ENCODE assay signal across 21 cellular contexts in genomic region chr3:196408565-196409300, GRCh38. TPM values are rescaled to one million over a fixed set of nuclear protein-coding genes. Genes with fewer than 3 reads are reported as not detected.
DNase-seq lines count a peak whose midpoint lies in the region; ATAC-seq, FAIRE-seq and TF ChIP-seq lines count a peak whose summit lies in the region.
"Had no signal": no experiment of that assay in that cellular context is flagged by ENCODE, and none has a peak within 500 bp of the region (broad histone marks: within the 10 kb centered on the region; RNA-seq: fewer than 3 reads in every experiment).

No MANE protein-coding gene starts in this region.

- H2BK15ac ChIP-seq in H1 (ENCODE audit: low read length), result no peak overlapping the region

- CTCF ChIA-PET in HepG2 (lab: Yijun Ruan, JAX; ENCODE audit: low intra/inter-chr PET ratio, low total read pairs) (no interaction called here), PC-9 (lab: Charles Lee) (interaction anchor here (0.7 kb wide), 1 partner anchor 49 kb away, joined by 4 read pairs; no protein-coding TSS in a partner anchor), H1 (lab: Charles Lee; ENCODE audit: partially characterized antibody) (interaction anchor here (0.9 to 1.5 kb wide), 2 partner anchors 18 to 145 kb away, joined by 3 to 4 read pairs; no protein-coding TSS in a partner anchor)

- peaks cover 4% of the 10 kb centered on the region; the same call in 1 of the 2 replicates for H3K79me1 ChIP-seq in H1 (ENCODE audit: low read depth, low read length)

- no TSS peak for BruUV-seq in HepG2 (replicated peaks; lab: Mats Ljungman, UMichigan)
- BruUV-seq in PC-9 (replicated peaks; lab: Mats Ljungman, UMichigan), result no TSS peak

- H4K20me1 ChIP-seq in HepG2 (ENCODE audit: insufficient read depth, low read length), result peaks cover 25% of the 10 kb centered on the region
- H4K20me1 ChIP-seq in PC-9 (ENCODE audit: insufficient read depth), result peaks cover 34% of the 10 kb centered on the region
- peaks cover 0 to 5% of the 10 kb centered on the region in 2 experiments for H4K20me1 ChIP-seq in H1 (replicated peaks in 1 of 2; ENCODE audit: control insufficient read depth in 1 of 2, insufficient read depth in 2 of 2, low read length in 2 of 2)

- intact Hi-C loops in HepG2 (cut with micrococcal nuclease; ENCODE audit: unreplicated experiment), result no loop called here
- intact Hi-C loops in right lobe of liver (cut with DNase I), result no loop called here
- intact Hi-C loops in PC-9 (cut with micrococcal nuclease; ENCODE audit: unreplicated experiment), result loop anchor here (5.0 kb wide), 1 partner anchor 41 kb away; no protein-coding TSS in a partner anchor

- H2BK12ac ChIP-seq in H1 (ENCODE audit: low read depth, low read length), result no peak overlapping the region

- no peaks in the 10 kb centered on the region for H3K4me1 ChIP-seq in HepG2 (ENCODE audit: insufficient read depth, low read length)
- no peaks in the 10 kb centered on the region for H3K4me1 ChIP-seq in right lobe of liver
- H3K4me1 ChIP-seq in PC-9 (replicated peaks; ENCODE audit: insufficient read depth), result no peaks in the 10 kb centered on the region
- H3K4me1 ChIP-seq in H1 (replicated peaks in 1 of 4; ENCODE audit: control insufficient read depth in 3 of 4, insufficient read depth in 4 of 4, low read length in 3 of 4), result peaks cover 0 to 3% (median 0%) of the 10 kb centered on the region in 4 experiments; a peak in 1 of 7 replicates
- peaks cover 0 to 12% (median 2%) of the 10 kb centered on the region in 4 donors for H3K4me1 ChIP-seq in upper lobe of left lung

- no peak overlapping the region for H4K91ac ChIP-seq in H1 (replicated peaks; ENCODE audit: insufficient read length, low read length)

- H3K23ac ChIP-seq in H1 (ENCODE audit: insufficient read length), result no peak overlapping the region

- H3K9me2 ChIP-seq in PC-9 (ENCODE audit: insufficient read depth), result no peaks in the 10 kb centered on the region

- TF ChIP-seq POLR2A in HepG2 (IDR thresholded peaks at IDR 0.05; ENCODE audit: insufficient read depth in 1 of 2, low read depth in 2 of 2, low read length in 2 of 2) (no peak), right lobe of liver (IDR thresholded peaks at IDR 0.05) (no peak), H1 (IDR thresholded peaks at IDR 0.05; ENCODE audit: control extremely low read depth in 1 of 2, low read depth in 2 of 2, low read length in 2 of 2) (no peak), upper lobe of left lung (IDR thresholded peaks at IDR 0.05) (no peak)

- no peak overlapping the region for H2AK5ac ChIP-seq in H1 (ENCODE audit: low read depth, low read length)

- H3K56ac ChIP-seq in H1 (replicated peaks; ENCODE audit: insufficient read length, low read depth, low read length), result no peak overlapping the region

- H4K5ac ChIP-seq in H1 (ENCODE audit: insufficient read length, low read depth, low read length), result no peak overlapping the region

- no peaks in the 10 kb centered on the region for H3K27me3 ChIP-seq in HepG2 (ENCODE audit: control insufficient read depth in 1 of 2, insufficient read depth in 2 of 2, low read length in 2 of 2)
- H3K27me3 ChIP-seq in right lobe of liver, result no peaks in the 10 kb centered on the region
- no peaks in the 10 kb centered on the region for H3K27me3 ChIP-seq in PC-9 (ENCODE audit: insufficient read depth, low read depth)
- H3K27me3 ChIP-seq in H1 (replicated peaks in 1 of 4; ENCODE audit: control insufficient read depth in 3 of 4, extremely low read depth in 1 of 4, insufficient read depth in 3 of 4, low read length in 3 of 4), result no peaks in the 10 kb centered on the region
- no peaks in the 10 kb centered on the region for H3K27me3 ChIP-seq in upper lobe of left lung

- H3K9ac ChIP-seq in HepG2 (ENCODE audit: insufficient read depth, low read depth, low read length), result no peak overlapping the region
- no peak overlapping the region for H3K9ac ChIP-seq in H1 (replicated peaks in 1 of 4; ENCODE audit: extremely low read depth in 1 of 4, low read depth in 3 of 4, low read length in 3 of 4)
- H3K9ac ChIP-seq: KMS-11 had no signal

- no peak overlapping the region for H2BK120ac ChIP-seq in H1 (replicated peaks; ENCODE audit: low read depth, low read length)

- no peak overlapping the region for H2BK5ac ChIP-seq in H1 (ENCODE audit: low read depth, low read length)

- H3K27ac ChIP-seq in HepG2 (ENCODE audit: extremely low read length, insufficient read depth, low read length) (no peak overlapping the region), right lobe of liver (no peak overlapping the region), PC-9 (peak overlapping the region; percentile 17; the same call in 1 of the 2 replicates), H1 (ENCODE audit: low read depth, low read length) (no peak overlapping the region), upper lobe of left lung (no peak overlapping the region)
- H3K27ac ChIP-seq: A549, KMS-11 had no signal

- H3K4me3 ChIP-seq in HepG2 (replicated peaks in 1 of 3; ENCODE audit: insufficient read depth in 1 of 3, low read depth in 2 of 3, low read length in 3 of 3), result no peak overlapping the region
- no peak overlapping the region for H3K4me3 ChIP-seq in right lobe of liver
- H3K4me3 ChIP-seq in PC-9, result no peak overlapping the region
- H3K4me3 ChIP-seq in H1 (ENCODE audit: extremely low read depth in 1 of 4, insufficient read depth in 2 of 4, low read depth in 3 of 4, low read length in 4 of 4), result no peak overlapping the region
- H3K4me3 ChIP-seq in upper lobe of left lung, result no peak overlapping the region
- H3K4me3 ChIP-seq: A549 had no signal

- in situ Hi-C loops in HepG2 (cut with HindIII; ENCODE audit: extremely low pct_ligation_motif_present, low pct_unique_long_range_greater_than_20kb), result no loop called here

- no peak overlapping the region for H2BK20ac ChIP-seq in H1 (ENCODE audit: low read length)

- peaks cover 21% of the 10 kb centered on the region; the same call in 1 of the 2 replicates for H3F3A ChIP-seq in PC-9 (ENCODE audit: insufficient read depth, low read depth)

- no peak overlapping the region for H3K4ac ChIP-seq in H1 (replicated peaks; ENCODE audit: insufficient read length, low read depth, low read length)

- H3K4me2 ChIP-seq in HepG2 (ENCODE audit: low read depth, low read length) (no peak overlapping the region), PC-9 (no peak overlapping the region), H1 (ENCODE audit: insufficient read depth in 1 of 2, low read depth in 2 of 2, low read length in 2 of 2) (no peak overlapping the region)
- H3K4me2 ChIP-seq: A549, KMS-11 had no signal

- POLR2A ChIA-PET in HepG2 (lab: Yijun Ruan, JAX) (no interaction called here), PC-9 (lab: Charles Lee; ENCODE audit: unreplicated experiment) (no interaction called here), H1 (lab: Charles Lee; ENCODE audit: partially characterized antibody) (interaction anchor here (0.7 kb wide), 1 partner anchor 91 kb away, joined by 3 read pairs; the partner anchor contains the start of gene DYNLT2B)

- DNase-seq in HepG2 (ENCODE audit: low spot score), result no peak
- no peak for DNase-seq in right lobe of liver
- DNase-seq in PC-9, result no peak
- DNase-seq in H1 (ENCODE audit: low read depth in 1 of 2, low spot score in 2 of 2), result no peak
- no peak for DNase-seq in activated gamma-delta T cell (lab: John Stamatoyannopoulos, UW)
- no peak for DNase-seq in upper lobe of left lung
- DNase-seq in ecto neural progenitor cell (ENCODE audit: low spot score), result no peak
- DNase-seq: DMS53, EL, GF-D8, H7, NCI-H1105, NCI-H146, NCI-H2029, NCI-H226, NCI-H510A treated with DMSO at 0.1 percent for 48 hours, NCI-H748 treated with DMSO at 0.1 percent for 48 hours, Right ventricle myocardium superior had no signal

- ATAC-seq in HepG2 (no peak), right lobe of liver (no peak), upper lobe of left lung (ENCODE audit: low FRiP score in 2 of 2) (no peak)
- ATAC-seq: A549 had no signal

- no peak for TF ChIP-seq EP300 in HepG2 (IDR thresholded peaks at IDR 0.05; ENCODE audit: low read depth in 2 of 2, low read length in 2 of 2)
- TF ChIP-seq EP300 in HepG2 (CRISPR knock-in tag; IDR thresholded peaks at IDR 0.05; ENCODE audit: borderline replicate concordance), result no peak
- no peak for TF ChIP-seq EP300 in H1 (IDR thresholded peaks at IDR 0.05; ENCODE audit: borderline replicate concordance in 1 of 2, low read depth in 2 of 2, low read length in 2 of 2)
- no peak for TF ChIP-seq EP300 in upper lobe of left lung (IDR thresholded peaks at IDR 0.05)

- H3K36me3 ChIP-seq in HepG2 (replicated peaks in 1 of 2; ENCODE audit: control insufficient read depth in 1 of 2, insufficient read depth in 2 of 2, low read length in 2 of 2) (peaks cover 3 to 19% of the 10 kb centered on the region in 2 experiments; a peak in 3 of 5 replicates), right lobe of liver (no peaks in the 10 kb centered on the region), PC-9 (ENCODE audit: low read depth) (peaks cover 19% of the 10 kb centered on the region; the same call in 1 of the 2 replicates), H1 (ENCODE audit: control insufficient read depth in 2 of 4, insufficient read depth in 4 of 4, low read length in 3 of 4) (peaks cover 2 to 22% (median 3%) of the 10 kb centered on the region in 4 experiments; a peak in 4 of 8 replicates), upper lobe of left lung (peaks cover 0 to 23% (median 5%) of the 10 kb centered on the region in 4 donors)

- TF ChIP-seq RAD21 in HepG2 (CRISPR knock-in tag; IDR thresholded peaks at IDR 0.05), result no peak
- no peak for TF ChIP-seq RAD21 in H1 (IDR thresholded peaks at IDR 0.05 in 1 of 2, conservative IDR thresholded peaks at IDR 0.05 in 1 of 2; ENCODE audit: low read depth in 2 of 2, low read length in 2 of 2)

- 95% methylated on average over 4 of the region's 4 CpGs for WGBS in HepG2 (ENCODE audit: low lambda C conversion rate)
- WGBS in right lobe of liver (ENCODE audit: insufficient coverage, low coverage, low lambda C conversion rate, missing lambda C conversion rate), result 94% methylated on average over 4 of the region's 4 CpGs
- WGBS in H1 (ENCODE audit: extremely low coverage in 1 of 2, insufficient coverage in 1 of 2, insufficient read length in 1 of 2, insufficient replicate concordance in 2 of 2, low coverage in 1 of 2, low lambda C conversion rate in 2 of 2, missing lambda C conversion rate in 1 of 2), 2 experiments, result 90% methylated on average over 4 of the region's 4 CpGs; no CpG with 5 or more reads in 1 of the 2 experiments
- 96 to 98% methylated on average over 4 of the region's 4 CpGs for WGBS in upper lobe of left lung, 2 donors

- H3K79me2 ChIP-seq in HepG2 (ENCODE audit: insufficient read depth, low read length) (peaks cover 61% of the 10 kb centered on the region), PC-9 (ENCODE audit: low read depth) (peaks cover 76% of the 10 kb centered on the region), H1 (ENCODE audit: control insufficient read depth in 1 of 2, insufficient read depth in 2 of 2, low read length in 2 of 2) (peaks cover 9 to 80% of the 10 kb centered on the region in 2 experiments)

- no peak for FAIRE-seq in HepG2 (lab: Jason Lieb, UNC)
- FAIRE-seq in H1 (lab: Jason Lieb, UNC), result no peak
- FAIRE-seq: A549, D721Med had no signal

- TF ChIP-seq CTCF in HepG2 (CRISPR knock-in tag; IDR thresholded peaks at IDR 0.05) (no peak), right lobe of liver (IDR thresholded peaks at IDR 0.05) (no peak), PC-9 (conservative IDR thresholded peaks at IDR 0.05) (no peak), H1 (IDR thresholded peaks at IDR 0.05; ENCODE audit: control extremely low read depth in 1 of 3, insufficient read depth in 1 of 3, low read depth in 1 of 3, low read length in 3 of 3) (no peak), upper lobe of left lung (IDR thresholded peaks at IDR 0.05) (no peak)

- H2AFZ ChIP-seq in HepG2 (ENCODE audit: low read length) (no peak overlapping the region), PC-9 (no peak overlapping the region), H1 (ENCODE audit: low read length) (no peak overlapping the region)

- H4K8ac ChIP-seq in H1 (ENCODE audit: extremely low read depth, insufficient read depth, low read length), result no peak overlapping the region

- no peaks in the 10 kb centered on the region for H3K23me2 ChIP-seq in H1 (ENCODE audit: low read depth, low read length)

- no peak overlapping the region for H3K18ac ChIP-seq in H1 (ENCODE audit: extremely low read depth, low read length)

- no peak overlapping the region for H3K14ac ChIP-seq in H1 (ENCODE audit: insufficient read length)

- H3K9me3 ChIP-seq in HepG2 (ENCODE audit: low read length) (no peaks in the 10 kb centered on the region), right lobe of liver (peaks cover 0 to 2% (median 0%) of the 10 kb centered on the region in 4 donors), PC-9 (ENCODE audit: insufficient read depth, low read depth) (no peaks in the 10 kb centered on the region), H1 (ENCODE audit: insufficient read depth in 2 of 2, low read depth in 1 of 2, low read length in 1 of 2) (peaks cover 7% of the 10 kb centered on the region in 2 experiments; a peak in 3 of 4 replicates), upper lobe of left lung (no peaks in the 10 kb centered on the region)
- H3K9me3 ChIP-seq: A549 had no signal

RNA-seq across cellular contexts. Expression of gene UBXN7, which starts 23.5 kb away (rescaled TPM):
- total RNA-seq in HepG2 (2016; rRNA removed; fragmentation: Illumina TruSeq; extraction: Trizol) (12.5 and 21.5 TPM in 2 replicates), right lobe of liver (10 to 100 TPM in 4 of 6 experiments, 1 to 10 TPM in 2; 4.9 to 22.3 (median 19.1) TPM), PC-9 (2021) (68.6 and 125 TPM in 2 replicates), upper lobe of left lung (10 to 100 TPM in 5 of 6 donors, 1 to 10 TPM in 1; 8.7 to 45.5 (median 28.2) TPM)
- total RNA-seq in HepG2 (2016; cell fraction: cytosol; rRNA removed; fragmentation: Illumina TruSeq; extraction: Trizol; ENCODE audit: low read depth), result 7.9 and 8.5 TPM in 2 replicates
- 12.0 and 17.6 TPM in 2 replicates for total RNA-seq in HepG2 (2016; cell fraction: insoluble cytoplasmic fraction; rRNA removed; fragmentation: Illumina TruSeq; extraction: Trizol)
- total RNA-seq in HepG2 (2016; cell fraction: membrane; rRNA removed; fragmentation: Illumina TruSeq; extraction: Trizol), result 4.6 and 6.2 TPM in 2 replicates
- total RNA-seq in HepG2 (2016; cell fraction: nucleus; rRNA removed; fragmentation: Illumina TruSeq; extraction: Trizol), result 11.4 and 12.5 TPM in 2 replicates
- polyA plus RNA-seq in HepG2 (2011; rRNA removed) (11.6 and 15.9 TPM in 2 replicates), H1 (2011; rRNA removed) (16.4 and 18.5 TPM in 2 replicates)
- polyA plus RNA-seq in HepG2 (2011; cell fraction: cytosol; rRNA removed), result 8.8 and 13.7 TPM in 2 replicates
- polyA plus RNA-seq in HepG2 (2011; cell fraction: nucleus; rRNA removed), result 9.3 and 13.8 TPM in 2 replicates
- 16.8 and 19.2 TPM in 2 replicates for polyA plus RNA-seq in HepG2 (2012)
- 0.50 and 0.54 TPM in 2 replicates for polyA plus RNA-seq in HepG2 (2016; cell fraction: cytosol; fragmentation: Illumina TruSeq; extraction: Trizol; ENCODE audit: low read depth)
- polyA plus RNA-seq in HepG2 (2016; cell fraction: insoluble cytoplasmic fraction; fragmentation: Illumina TruSeq; extraction: Trizol; ENCODE audit: low read depth), result 11.0 and 11.2 TPM in 2 replicates
- polyA plus RNA-seq in HepG2 (2016; cell fraction: membrane; fragmentation: Illumina TruSeq; extraction: Trizol; ENCODE audit: low read depth), result 1.5 and 1.6 TPM in 2 replicates
- 12.3 and 12.4 TPM in 2 replicates for polyA plus RNA-seq in HepG2 (2016; cell fraction: nucleus; fragmentation: Illumina TruSeq; extraction: Trizol; ENCODE audit: insufficient read depth, low read depth)
- 16.5 and 28.7 TPM in 2 replicates for polyA minus RNA-seq in HepG2 (2011; rRNA and poly(A)+ RNA removed; ENCODE audit: low replicate concordance)
- polyA minus RNA-seq in HepG2 (2011; cell fraction: cytosol; rRNA and poly(A)+ RNA removed), result 15.9 and 19.5 TPM in 2 replicates
- 26.9 and 28.8 TPM in 2 replicates for polyA minus RNA-seq in HepG2 (2011; cell fraction: nucleus; rRNA and poly(A)+ RNA removed)
- total RNA-seq in H1 (2021; fragmentation: NEBNext Ultra II Directional; extraction: Animal tissue kit (Norgen Biotek cat#: 25700)), result 109 and 122 TPM in 2 replicates
- polyA plus RNA-seq in H1 (2011; cell fraction: cytosol; rRNA removed), result 21.7 TPM
- 18.8 TPM for polyA plus RNA-seq in H1 (2011; cell fraction: nucleus; rRNA removed)
- polyA plus RNA-seq in H1 (2012, experiment 1 of 2), result 17.0 to 47.1 TPM (median 24.2 TPM) in 4 replicates
- polyA plus RNA-seq in H1 (2012, experiment 2 of 2), result 1.2 TPM
- polyA plus RNA-seq in H1 (2013, experiment 1 of 2), result 23.3 TPM
- polyA plus RNA-seq in H1 (2013, experiment 2 of 2), result 24.4 TPM
- 49.0 and 52.6 TPM in 2 replicates for polyA minus RNA-seq in H1 (2011; rRNA and poly(A)+ RNA removed)
- 28.5 TPM for polyA minus RNA-seq in H1 (2011; cell fraction: cytosol; rRNA and poly(A)+ RNA removed)
- polyA minus RNA-seq in H1 (2011; cell fraction: nucleus; rRNA and poly(A)+ RNA removed), result 32.6 TPM

Comparison
In these comparisons a context has a peak if more than half of its experiments do, and no peak if none do; other contexts are left out.
1. Of the 41 proteins assayed by ChIP-seq in both HepG2 and H1: peak only in HepG2: none; only in H1: MAX; in both: none; in neither: 40.